Comparison of ENCODE assay signal across 18 cellular contexts in genomic region chrX:15744181-15744867, GRCh38. TPM values are rescaled to one million over a fixed set of nuclear protein-coding genes. Genes with fewer than 3 reads are reported as not detected.
DNase-seq lines count a peak whose midpoint lies in the region; ATAC-seq and TF ChIP-seq lines count a peak whose summit lies in the region.
"Had no signal": no experiment of that assay in that cellular context is flagged by ENCODE, and none has a peak within 500 bp of the region (broad histone marks: within the 10 kb centered on the region; RNA-seq: fewer than 3 reads in every experiment).

No MANE protein-coding gene starts in this region.

- ATAC-seq in T-cell (replicated peaks in 1 of 4) (no peak), HG02981 (IDR thresholded peaks at IDR 0.05; ENCODE audit: unreplicated experiment) (no peak), HG02623 (IDR thresholded peaks at IDR 0.05; ENCODE audit: unreplicated experiment) (no peak)
- ATAC-seq: lower lobe of right lung; SK-N-SH treated with all-trans-retinoic acid at 6 μM for 48 hours; stimulated activated memory B cell treated with anti-CD40 and anti-IgM and Interleukin-4, amounts not matched to agents 10 μg/mL and 1 μg/mL and 100 μg/mL, for 72 hours had no signal

- CTCF ChIA-PET in MCF 10A (lab: Yijun Ruan, JAX): interaction anchor here (0.6 to 0.8 kb wide), 3 partner anchors 40 to 253 kb away, joined by 3 read pairs; no protein-coding TSS in a partner anchor
- CTCF ChIA-PET in T-cell (lab: Charles Lee): no interaction called here

- H3K4me1 ChIP-seq in breast epithelium (no peaks in the 10 kb centered on the region), testis (no peaks in the 10 kb centered on the region)
- H3K4me1 ChIP-seq: lower lobe of right lung had no signal

- 60 to 67% methylated on average over 6 to 7 of the region's 9 CpGs for WGBS in testis, 2 donors

- BruUV-seq in MCF 10A (replicated peaks; lab: Mats Ljungman, UMichigan): no TSS peak

- no peak for TF ChIP-seq POLR2A in breast epithelium (IDR thresholded peaks at IDR 0.05)
- no peak for TF ChIP-seq POLR2A in testis (IDR thresholded peaks at IDR 0.05)

- H3K4me1 Mint-ChIP-seq in MCF 10A (ENCODE audit: insufficient read depth, unreplicated experiment) (peaks cover 27% of the 10 kb centered on the region), T-cell (peaks cover 82 to 87% (median 83%) of the 10 kb centered on the region in 3 donors)

- H3K27me3 ChIP-seq in breast epithelium (no peaks in the 10 kb centered on the region), testis (no peaks in the 10 kb centered on the region)
- H3K27me3 ChIP-seq: esophagus squamous epithelium had no signal

- H3K27me3 Mint-ChIP-seq in MCF 10A (ENCODE audit: insufficient read depth, unreplicated experiment): no peaks in the 10 kb centered on the region
- H3K27me3 Mint-ChIP-seq in T-cell: no peaks in the 10 kb centered on the region
- H3K27me3 Mint-ChIP-seq: dendritic cell treated with granulocyte-macrophage colony-stimulating factor and Interleukin-4, amounts not matched to agents 40 ng/mL and 50 ng/mL, for 4 days; stimulated activated memory B cell treated with anti-CD40 and anti-IgM and Interleukin-4, amounts not matched to agents 10 μg/mL and 1 μg/mL and 100 μg/mL, for 72 hours had no signal

- intact Hi-C loops in MCF 10A (cut with micrococcal nuclease) (loop anchor here (5.0 kb wide), 1 partner anchor 938 kb away; no protein-coding TSS in a partner anchor), breast epithelium (cut with DNase I; ENCODE audit: low total_unique reads) (no loop called here), testis (cut with DNase I; ENCODE audit: low total_unique reads) (no loop called here)

- H3K4me3 ChIP-seq in breast epithelium (no peak overlapping the region), testis (no peak overlapping the region)
- H3K4me3 ChIP-seq: esophagus squamous epithelium, lower lobe of right lung, neural progenitor cell had no signal

- H3K9me3 Mint-ChIP-seq in MCF 10A (ENCODE audit: unreplicated experiment): no peaks in the 10 kb centered on the region
- no peaks in the 10 kb centered on the region for H3K9me3 Mint-ChIP-seq in T-cell
- H3K9me3 Mint-ChIP-seq: dendritic cell treated with granulocyte-macrophage colony-stimulating factor and Interleukin-4, amounts not matched to agents 40 ng/mL and 50 ng/mL, for 4 days; stimulated activated memory B cell treated with anti-CD40 and anti-IgM and Interleukin-4, amounts not matched to agents 10 μg/mL and 1 μg/mL and 100 μg/mL, for 72 hours had no signal

- H3K9me3 ChIP-seq in breast epithelium (no peaks in the 10 kb centered on the region), testis (no peaks in the 10 kb centered on the region)
- H3K9me3 ChIP-seq: esophagus squamous epithelium, lower lobe of right lung had no signal

- H3K27ac Mint-ChIP-seq in MCF 10A (ENCODE audit: low read depth, unreplicated experiment): no peak overlapping the region
- peak overlapping the region; percentile 34 to 86 for H3K27ac Mint-ChIP-seq in T-cell
- H3K27ac Mint-ChIP-seq: dendritic cell treated with granulocyte-macrophage colony-stimulating factor and Interleukin-4, amounts not matched to agents 40 ng/mL and 50 ng/mL, for 4 days; neural progenitor cell had no signal

- TF ChIP-seq CTCF in MCF 10A (IDR thresholded peaks at IDR 0.05; ENCODE audit: unreplicated experiment) (no peak), breast epithelium (IDR thresholded peaks at IDR 0.05) (no peak), testis (IDR thresholded peaks at IDR 0.05) (no peak)

- H3K4me3 Mint-ChIP-seq in MCF 10A (ENCODE audit: unreplicated experiment) (no peak overlapping the region), T-cell (no peak overlapping the region)
- H3K4me3 Mint-ChIP-seq: dendritic cell treated with granulocyte-macrophage colony-stimulating factor and Interleukin-4, amounts not matched to agents 40 ng/mL and 50 ng/mL, for 4 days; neural progenitor cell; stimulated activated memory B cell treated with anti-CD40 and anti-IgM and Interleukin-4, amounts not matched to agents 10 μg/mL and 1 μg/mL and 100 μg/mL, for 72 hours had no signal

- H3K36me3 ChIP-seq in breast epithelium: no peaks in the 10 kb centered on the region
- no peaks in the 10 kb centered on the region for H3K36me3 ChIP-seq in testis (ENCODE audit: low read depth, missing control alignments)
- H3K36me3 ChIP-seq: esophagus squamous epithelium, lower lobe of right lung, neural progenitor cell had no signal

- H3K27ac ChIP-seq in breast epithelium (no peak overlapping the region), testis (no peak overlapping the region)
- H3K27ac ChIP-seq: lower lobe of right lung, neural progenitor cell, VCaP had no signal

- H3K36me3 Mint-ChIP-seq in MCF 10A (ENCODE audit: insufficient read depth, unreplicated experiment): no peaks in the 10 kb centered on the region
- peaks cover 50% of the 10 kb centered on the region for H3K36me3 Mint-ChIP-seq in T-cell

- POLR2A ChIA-PET in MCF 10A (lab: Yijun Ruan, JAX) (interaction anchor here (0.7 kb wide), 1 partner anchor 83 kb away, joined by 3 read pairs; no protein-coding TSS in a partner anchor), T-cell (lab: Charles Lee) (interaction anchor here in 1 of 2 donors (0.7 kb wide), 1 partner anchor 10 kb away, joined by 3 read pairs; no protein-coding TSS in a partner anchor)

- DNase-seq in MCF 10A (ENCODE audit: unreplicated experiment) (peak; percentile 39), breast epithelium (ENCODE audit: low spot score in 2 of 2) (no peak), T-cell (no peak), glomerular visceral epithelial cell (ENCODE audit: extremely low spot score) (peak; percentile 0), testis (peak; percentile 83), NCI-H2029 treated with DMSO at 0.1 percent for 48 hours (lab: John Stamatoyannopoulos, UW) (no peak)
- DNase-seq: DND-41, esophagus squamous epithelium, lower lobe of right lung, NCI-H1092 treated with DMSO at 0.1 percent for 48 hours, NCI-H2227 treated with DMSO at 0.1 percent for 48 hours had no signal

RNA-seq across cellular contexts. Expression of gene CA5B, which starts 6.3 kb away (rescaled TPM):
- total RNA-seq in MCF 10A (2022) (15.3 and 21.2 TPM in 2 replicates), breast epithelium (10 to 100 TPM; 16.1 to 23.0 (median 22.0) TPM), T-cell (10 to 100 TPM; 34.2 to 80.9 (median 44.6) TPM), testis (10 to 100 TPM; 45.5 to 53.1 TPM)
- polyA plus RNA-seq in testis (ENCODE audit: insufficient read depth, low read depth, low replicate concordance): 25.1 TPM

RNA-seq across cellular contexts. Expression of gene ZRSR2, which starts 46.0 kb away (rescaled TPM):
- total RNA-seq in MCF 10A (2022): 17.0 and 20.3 TPM in 2 replicates
- total RNA-seq in breast epithelium: 1 to 10 TPM; 8.9 to 9.8 (median 9.8) TPM
- total RNA-seq in T-cell: 10 to 100 TPM; 18.5 to 35.4 (median 21.6) TPM
- total RNA-seq in testis: 1 to 10 TPM; 6.3 to 6.6 TPM
- polyA plus RNA-seq in testis (ENCODE audit: insufficient read depth, low read depth, low replicate concordance): 6.1 TPM

Comparison
In these comparisons a context has a peak if more than half of its experiments do, and no peak if none do; other contexts are left out.
1. DNase-seq: peak in MCF 10A (single experiment), glomerular visceral epithelial cell (single experiment) and testis (single experiment); none in breast epithelium (0 of 2), T-cell (0 of 34) and NCI-H2029 treated with DMSO at 0.1 percent for 48 hours (single experiment).